ENCODE assay signal across 8 cellular contexts in the genomic region with DNA sequence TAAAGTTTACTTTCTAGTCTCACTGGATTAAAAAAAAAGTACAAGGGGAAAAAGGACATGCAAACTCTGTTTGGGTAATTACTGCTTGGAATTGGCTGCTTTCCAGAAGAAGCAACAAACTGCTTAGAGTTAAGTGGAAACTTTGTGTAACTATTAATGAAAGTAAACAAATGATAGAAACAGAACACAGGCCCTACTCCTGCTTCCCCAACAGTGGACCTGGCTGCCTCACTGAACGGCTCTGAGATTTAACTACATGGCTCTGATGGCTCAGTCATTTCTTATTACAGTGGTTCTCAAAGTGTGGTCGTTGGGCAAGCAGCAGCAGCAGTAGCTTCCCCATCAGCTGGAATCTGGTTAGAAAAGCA.
DNase-seq lines count a peak whose midpoint lies in the region; ATAC-seq lines count a peak whose summit lies in the region.

No MANE protein-coding gene starts in this region.

- ATAC-seq in GM18870 (IDR thresholded peaks at IDR 0.05; ENCODE audit: unreplicated experiment) (peak; percentile 46), HG02885 (IDR thresholded peaks at IDR 0.05; ENCODE audit: poor library complexity, unreplicated experiment) (peak; percentile 64)

- in situ Hi-C loops in ACHN (cut with HindIII; ENCODE audit: low pct_ligation_motif_present, low pct_unique_long_range_greater_than_20kb, low sequenced_read_pairs), result no loop called here

- peak; percentile 46 for DNase-seq in astrocyte of the hippocampus (ENCODE audit: low read depth, low spot score)
- DNase-seq in mucosa of gallbladder (ENCODE audit: low spot score), result peak; percentile 24
- DNase-seq in GM03348 (ENCODE audit: low spot score), result no peak
- DNase-seq in NAMALWA (ENCODE audit: low spot score), result no peak
- DNase-seq in ACHN, result no peak
- no peak for DNase-seq in EL

Comparison
In these comparisons a context has a peak if more than half of its experiments do, and no peak if none do; other contexts are left out.
1. DNase-seq: peak in astrocyte of the hippocampus (single experiment) and mucosa of gallbladder (single experiment); none in GM03348 (single experiment), NAMALWA (single experiment), ACHN (single experiment) and EL (single experiment).